8 cellular contexts compared by ENCODE assay signal in genomic region chr7:139362302-139362701, GRCh38. TPM values are rescaled to one million over a fixed set of nuclear protein-coding genes. Genes with fewer than 3 reads are reported as not detected.
DNase-seq lines count a peak whose midpoint lies in the region; ATAC-seq, FAIRE-seq and TF ChIP-seq lines count a peak whose summit lies in the region.
"Had no signal": no experiment of that assay in that cellular context is flagged by ENCODE, and none has a peak within 500 bp of the region (broad histone marks: within the 10 kb centered on the region; RNA-seq: fewer than 3 reads in every experiment).

No MANE protein-coding gene starts in this region.

- H3K9me3 Mint-ChIP-seq in nephron progenitor cell = no peaks in the 10 kb centered on the region
- H3K9me3 Mint-ChIP-seq: naive B cell had no signal

- H3K4me2 ChIP-seq in GM12878 (ENCODE audit: control insufficient read depth, insufficient read depth) = peak overlapping the region; percentile 73

- intact Hi-C loops in GM12878 (cut with micrococcal nuclease; ENCODE audit: unreplicated experiment) = loop anchor here (5.0 kb wide), 1 partner anchor 255 kb away; the partner anchor contains the start of gene ZC3HAV1
- intact Hi-C loops in adrenal gland (cut with DNase I) = no loop called here

- no TSS peak for BruUV-seq in GM12878 (replicated peaks; lab: Mats Ljungman, UMichigan)

- peaks cover 36% of the 10 kb centered on the region for H3K4me1 Mint-ChIP-seq in nephron progenitor cell

- RAD21 ChIA-PET in GM12878 (lab: Charles Lee; ENCODE audit: unreplicated experiment) = interaction anchor here (1.0 kb wide), 1 partner anchor 19 kb away, joined by 3 read pairs; no protein-coding TSS in a partner anchor

- no peak for TF ChIP-seq RAD21 in GM12878 (IDR thresholded peaks at IDR 0.05; ENCODE audit: insufficient read depth, low read depth, low read length)

- H3K27me3 ChIP-seq in GM12878 (replicated peaks in 1 of 2; ENCODE audit: control insufficient read depth in 2 of 2, insufficient read depth in 2 of 2, low read length in 1 of 2) (no peaks in the 10 kb centered on the region), adrenal gland (no peaks in the 10 kb centered on the region)

- no peak overlapping the region for H2AFZ ChIP-seq in GM12878 (ENCODE audit: control insufficient read depth, low read depth, low read length)

- DNase-seq in LHCN-M2 (ENCODE audit: low read depth) (peak; percentile 19), GM12878 (ENCODE audit: low read depth, low spot score) (no peak), nephron progenitor cell (no peak), adrenal gland (no peak), SIG-M5 treated with dmso at 0.1 percent for 504 hours (lab: John Stamatoyannopoulos, UW; ENCODE audit: unreplicated experiment) (no peak), NCI-H128 (lab: John Stamatoyannopoulos, UW; ENCODE audit: unreplicated experiment) (no peak)
- DNase-seq: naive B cell had no signal

- SMC1A ChIA-PET in GM12878 (lab: Charles Lee; ENCODE audit: uncharacterized antibody, unreplicated experiment) = interaction anchor here (0.8 kb wide), 1 partner anchor 14 kb away, joined by 3 read pairs; no protein-coding TSS in a partner anchor

- H3K4me1 ChIP-seq in GM12878 (ENCODE audit: control insufficient read depth, insufficient read depth, low read length) (peaks cover 4% of the 10 kb centered on the region), adrenal gland (replicated peaks in 1 of 2) (peaks cover 8 to 46% of the 10 kb centered on the region in 2 donors)

- peak overlapping the region; percentile 100; the same call in 1 of the 2 replicates for H3K9ac ChIP-seq in GM12878 (ENCODE audit: control insufficient read depth, insufficient read depth, low read length)

- H3K9me3 ChIP-seq in GM12878 (replicated peaks; ENCODE audit: control insufficient read depth, insufficient read depth, low read length) (no peaks in the 10 kb centered on the region), adrenal gland (replicated peaks in 1 of 3) (no peaks in the 10 kb centered on the region)

- TF ChIP-seq CTCF in GM12878 (IDR thresholded peaks at IDR 0.05 in 2 of 3, conservative IDR thresholded peaks at IDR 0.05 in 1 of 3; ENCODE audit: control insufficient read depth in 2 of 3, extremely low read depth in 1 of 3, insufficient read depth in 1 of 3, low read depth in 3 of 3, low read length in 3 of 3) (no peak), nephron progenitor cell (IDR thresholded peaks at IDR 0.05) (no peak), adrenal gland (IDR thresholded peaks at IDR 0.05) (no peak)

- peak overlapping the region; percentile 40 for H3K27ac Mint-ChIP-seq in nephron progenitor cell

- in situ Hi-C loops in GM12878 (cut with MboI) = loop anchor here (25.0 kb wide), 1 partner anchor 1550 kb away; the partner anchor contains the start of gene BRAF

- H3K27ac ChIP-seq in GM12878 (ENCODE audit: control insufficient read depth, insufficient read depth) (no peak overlapping the region), adrenal gland (no peak overlapping the region)

- no peak for TF ChIP-seq POLR2A in GM12878 (IDR thresholded peaks at IDR 0.05; ENCODE audit: low read depth, low read length)
- no peak for TF ChIP-seq POLR2A in adrenal gland (IDR thresholded peaks at IDR 0.05)

- ATAC-seq in GM12878 = no peak

- peak overlapping the region; percentile 99 for H3K4me3 Mint-ChIP-seq in nephron progenitor cell

- H3K4me3 ChIP-seq in GM12878 (peak overlapping the region; percentile 59; the same call in 1 of the 2 replicates), adrenal gland (no peak overlapping the region)

- FAIRE-seq in G401.6 (lab: Jason Lieb, UNC) (peak; percentile 41), GM12878 (lab: Jason Lieb, UNC) (no peak)

- H4K20me1 ChIP-seq in GM12878 (ENCODE audit: control insufficient read depth, insufficient read depth) = peaks cover 9% of the 10 kb centered on the region

- no peak for TF ChIP-seq EP300 in GM12878 (IDR thresholded peaks at IDR 0.05; ENCODE audit: borderline replicate concordance in 1 of 2, control insufficient read depth in 1 of 2, low read depth in 2 of 2, low read length in 2 of 2)

- peaks cover 91% of the 10 kb centered on the region for H3K79me2 ChIP-seq in GM12878 (ENCODE audit: control insufficient read depth, insufficient read depth, low read length)

- 47% methylated on average over 3 of the region's 3 CpGs for WGBS in GM12878 (ENCODE audit: insufficient coverage, insufficient replicate concordance, low lambda C conversion rate, missing lambda C conversion rate)
- WGBS in adrenal gland, 4 donors = 48 to 62% (median 52%) methylated on average over 3 of the region's 3 CpGs

- peaks cover 2 to 12% of the 10 kb centered on the region in 2 experiments; a peak in 3 of 4 replicates for H3K36me3 ChIP-seq in GM12878 (ENCODE audit: control insufficient read depth in 2 of 2, insufficient read depth in 2 of 2, low read length in 1 of 2)
- H3K36me3 ChIP-seq in adrenal gland (replicated peaks in 1 of 2) = no peaks in the 10 kb centered on the region

- peaks cover 30% of the 10 kb centered on the region for H3K36me3 Mint-ChIP-seq in nephron progenitor cell (ENCODE audit: low read depth)

- H3K27me3 Mint-ChIP-seq in nephron progenitor cell (ENCODE audit: low read depth, poor library complexity) = no peaks in the 10 kb centered on the region
- H3K27me3 Mint-ChIP-seq: naive B cell had no signal

- CTCF ChIA-PET in GM12878 (lab: Yijun Ruan, JAX) = no interaction called here

- POLR2A ChIA-PET in GM12878 (lab: Charles Lee) = interaction anchor here (0.6 to 0.8 kb wide), 2 partner anchors 23 to 26 kb away, joined by 3 to 4 read pairs; no protein-coding TSS in a partner anchor

TF ChIP-seq in GM12878, 131 proteins besides CTCF, POLR2A, EP300 and RAD21 (continues in another document):
- TF ChIP-seq FOS (IDR thresholded peaks at IDR 0.05; ENCODE audit: borderline replicate concordance, extremely low read depth, insufficient read length) = no peak
- no peak for TF ChIP-seq PAX8 (IDR thresholded peaks at IDR 0.05)
- no peak for TF ChIP-seq EZH2 (IDR thresholded peaks at IDR 0.05; ENCODE audit: borderline replicate concordance, control insufficient read depth, low read depth, low read length)
- TF ChIP-seq NBN (IDR thresholded peaks at IDR 0.05) = no peak
- TF ChIP-seq RELA (IDR thresholded peaks at IDR 0.05; ENCODE audit: borderline replicate concordance, partially characterized antibody) = no peak
- no peak for TF ChIP-seq NR2C1 (IDR thresholded peaks at IDR 0.05)
- no peak for TF ChIP-seq HDGF (IDR thresholded peaks at IDR 0.05)
- TF ChIP-seq NRF1 (conservative IDR thresholded peaks at IDR 0.05; ENCODE audit: low read depth, low read length) = no peak

RNA-seq across cellular contexts. Expression of gene LUC7L2, which starts 2.6 kb away (rescaled TPM):
- 78.5 and 86.4 TPM in 2 replicates for total RNA-seq in LHCN-M2 (2014; rRNA removed)
- 36.0 TPM for polyA plus RNA-seq in LHCN-M2 (2012)
- total RNA-seq in GM12878 (2013; cell fraction: nucleolus; rRNA removed) = 224 and 228 TPM in 2 replicates
- 48.8 and 51.8 TPM in 2 replicates for total RNA-seq in GM12878 (2014; rRNA removed)
- 68.4 and 69.3 TPM in 2 replicates for total RNA-seq in GM12878 (2014; rRNA removed; fragmentation: Illumina TruSeq; extraction: Trizol)
- total RNA-seq in GM12878 (2021) = 86.5 and 98.7 TPM in 2 replicates
- polyA plus RNA-seq in GM12878 (2011; ENCODE audit: low read depth) = 41.1 TPM
- 66.3 and 82.2 TPM in 2 replicates for polyA plus RNA-seq in GM12878 (2011; rRNA removed)
- 25.7 and 55.8 TPM in 2 replicates for polyA plus RNA-seq in GM12878 (2011; cell fraction: cytosol; rRNA removed)
- 104 and 130 TPM in 2 replicates for polyA plus RNA-seq in GM12878 (2011; cell fraction: nucleus; rRNA removed)
- 67.6 and 78.5 TPM in 2 replicates for polyA plus RNA-seq in GM12878 (2012)
- polyA plus RNA-seq in GM12878 (2014; fragmentation: Illumina TruSeq; extraction: Trizol) = 78.7 and 100.0 TPM in 2 replicates
- polyA plus RNA-seq in GM12878 (2014; fragmentation: Nextera tagmentation; extraction: Ambion mirVana) = 10 to 100 TPM; 31.7 to 37.8 TPM
- polyA plus RNA-seq in GM12878 (2014; rRNA removed) = 57.6 and 69.1 TPM in 2 replicates
- 10 to 100 TPM; 68.0 to 75.7 TPM for polyA plus RNA-seq in GM12878 (2016; fragmentation: Nextera tagmentation; extraction: Ambion mirVana)
- 41.7 and 64.0 TPM in 2 replicates for polyA minus RNA-seq in GM12878 (2011; rRNA and poly(A)+ RNA removed)
- polyA minus RNA-seq in GM12878 (2011; cell fraction: cytosol; rRNA and poly(A)+ RNA removed) = 19.2 and 29.2 TPM in 2 replicates
- 141 and 271 TPM in 2 replicates for polyA minus RNA-seq in GM12878 (2011; cell fraction: nucleus; rRNA and poly(A)+ RNA removed)
- total RNA-seq in adrenal gland = 10 to 100 TPM; 31.5 to 100.0 (median 54.4) TPM
- polyA plus RNA-seq in adrenal gland = 10 to 100 TPM; 51.2 to 87.6 (median 55.3) TPM

RNA-seq across cellular contexts. Expression of gene FMC1, which starts 21.2 kb away (rescaled TPM):
- 9.3 and 14.7 TPM in 2 replicates for total RNA-seq in LHCN-M2 (2014; rRNA removed)
- polyA plus RNA-seq in LHCN-M2 (2012) = 48.2 TPM
- total RNA-seq in GM12878 (2013; cell fraction: nucleolus; rRNA removed) = 2.6 and 4.2 TPM in 2 replicates
- 10.5 and 11.4 TPM in 2 replicates for total RNA-seq in GM12878 (2014; rRNA removed)
- 5.4 and 5.5 TPM in 2 replicates for total RNA-seq in GM12878 (2014; rRNA removed; fragmentation: Illumina TruSeq; extraction: Trizol)
- total RNA-seq in GM12878 (2021) = 10.9 and 11.9 TPM in 2 replicates
- polyA plus RNA-seq in GM12878 (2011; ENCODE audit: low read depth) = 9.1 TPM
- 13.2 and 13.5 TPM in 2 replicates for polyA plus RNA-seq in GM12878 (2011; rRNA removed)
- polyA plus RNA-seq in GM12878 (2011; cell fraction: cytosol; rRNA removed) = 15.9 and 22.3 TPM in 2 replicates
- 8.8 and 14.0 TPM in 2 replicates for polyA plus RNA-seq in GM12878 (2011; cell fraction: nucleus; rRNA removed)
- polyA plus RNA-seq in GM12878 (2012) = 11.2 and 19.5 TPM in 2 replicates
- 2.7 and 4.2 TPM in 2 replicates for polyA plus RNA-seq in GM12878 (2014; fragmentation: Illumina TruSeq; extraction: Trizol)
- polyA plus RNA-seq in GM12878 (2014; fragmentation: Nextera tagmentation; extraction: Ambion mirVana) = 10 to 100 TPM; 50.5 to 60.4 TPM
- 16.1 and 18.1 TPM in 2 replicates for polyA plus RNA-seq in GM12878 (2014; rRNA removed)
- polyA plus RNA-seq in GM12878 (2016; fragmentation: Nextera tagmentation; extraction: Ambion mirVana) = 10 to 100 TPM; 57.2 to 58.9 TPM
- 3.0 and 3.1 TPM in 2 replicates for polyA minus RNA-seq in GM12878 (2011; rRNA and poly(A)+ RNA removed)
- polyA minus RNA-seq in GM12878 (2011; cell fraction: cytosol; rRNA and poly(A)+ RNA removed) = 1.2 TPM in 1 of 2 replicates, not detected in the other
- polyA minus RNA-seq in GM12878 (2011; cell fraction: nucleus; rRNA and poly(A)+ RNA removed) = 3.1 and 5.4 TPM in 2 replicates
- total RNA-seq in adrenal gland = 10 to 100 TPM in 7 of 8 donors, 1 to 10 TPM in 1; 10.0 to 29.5 (median 20.2) TPM
- polyA plus RNA-seq in adrenal gland = 10 to 100 TPM; 14.9 to 98.6 (median 50.0) TPM
